Comparison of ENCODE assay signal across 8 cellular contexts in genomic region chrX:48540480-48540879, GRCh38. TPM values are rescaled to one million over a fixed set of nuclear protein-coding genes. Genes with fewer than 3 reads are reported as not detected.
DNase-seq lines count a peak whose midpoint lies in the region; ATAC-seq and TF ChIP-seq lines count a peak whose summit lies in the region.
"Had no signal": no experiment of that assay in that cellular context is flagged by ENCODE, and none has a peak within 500 bp of the region (broad histone marks: within the 10 kb centered on the region; RNA-seq: fewer than 3 reads in every experiment).

No MANE protein-coding gene starts in this region.

- H3K9ac ChIP-seq in fibroblast of lung (ENCODE audit: insufficient read depth, low read length): no peak overlapping the region

- no peak for ATAC-seq in HG03378 (IDR thresholded peaks at IDR 0.05; ENCODE audit: unreplicated experiment)

- peak overlapping the region; percentile 88 for H3K4me3 Mint-ChIP-seq in activated naive CD4-positive, alpha-beta T cell treated with anti-CD3 and anti-CD28 coated beads for 36 hours

- H3K4me1 ChIP-seq in fibroblast of lung (ENCODE audit: control insufficient read depth, extremely low read depth, insufficient read depth, low read length) (no peaks in the 10 kb centered on the region), tibial artery (peaks cover 0 to 7% (median 3%) of the 10 kb centered on the region in 4 donors)

- no peaks in the 10 kb centered on the region for H3K27me3 Mint-ChIP-seq in activated naive CD4-positive, alpha-beta T cell treated with anti-CD3 and anti-CD28 coated beads for 36 hours (ENCODE audit: low read depth)

- no peak for DNase-seq in activated naive CD4-positive, alpha-beta T cell treated with anti-CD3 and anti-CD28 coated beads for 36 hours
- DNase-seq in activated naive CD4-positive, alpha-beta T cell treated with Interleukin-2 at 50 U/mL for 16 hours: no peak
- DNase-seq in fibroblast of lung (ENCODE audit: low read depth in 2 of 2) (no peak), tibial artery (no peak), NCI-H1105 (lab: John Stamatoyannopoulos, UW) (no peak)
- DNase-seq: hippocampal formation, NCI-H1694 treated with DMSO at 0.1 percent for 48 hours had no signal

- H3K79me2 ChIP-seq in fibroblast of lung (ENCODE audit: control insufficient read depth, insufficient read depth, low read length): peaks cover 4% of the 10 kb centered on the region

- no peak overlapping the region for H2AFZ ChIP-seq in fibroblast of lung (ENCODE audit: low read length)

- H3K9me3 ChIP-seq in fibroblast of lung (ENCODE audit: control insufficient read depth, insufficient read depth, low read depth, low read length) (no peaks in the 10 kb centered on the region), tibial artery (no peaks in the 10 kb centered on the region)

- peaks cover 12% of the 10 kb centered on the region for H3K4me1 Mint-ChIP-seq in activated naive CD4-positive, alpha-beta T cell treated with anti-CD3 and anti-CD28 coated beads for 36 hours (ENCODE audit: low read depth)

- no peaks in the 10 kb centered on the region for H4K20me1 ChIP-seq in fibroblast of lung (ENCODE audit: control insufficient read depth, extremely low read depth, insufficient read depth, low read length)

- no peak overlapping the region for H3K27ac ChIP-seq in fibroblast of lung (ENCODE audit: insufficient read depth, low read length)
- H3K27ac ChIP-seq in tibial artery: peak overlapping the region; percentile 90 to 91

- CTCF ChIA-PET in activated naive CD4-positive, alpha-beta T cell treated with anti-CD3 and anti-CD28 coated beads for 36 hours (lab: Charles Lee): interaction anchor here (0.6 to 1.5 kb wide), 3 partner anchors 13 to 66 kb away, joined by 4 to 6 read pairs (median 5); no protein-coding TSS in a partner anchor

- H3K36me3 Mint-ChIP-seq in activated naive CD4-positive, alpha-beta T cell treated with anti-CD3 and anti-CD28 coated beads for 36 hours (ENCODE audit: low read depth): peaks cover 12% of the 10 kb centered on the region

- TF ChIP-seq CTCF in fibroblast of lung (conservative IDR thresholded peaks at IDR 0.05 in 1 of 2, IDR thresholded peaks at IDR 0.05 in 1 of 2; ENCODE audit: low read depth in 1 of 2, low read length in 2 of 2): no peak
- no peak for TF ChIP-seq CTCF in tibial artery (IDR thresholded peaks at IDR 0.05)

- intact Hi-C loops in activated naive CD4-positive, alpha-beta T cell treated with anti-CD3 and anti-CD28 coated beads for 36 hours (cut with micrococcal nuclease): no loop called here
- intact Hi-C loops in tibial artery (cut with DNase I; ENCODE audit: low total_unique reads): no loop called here

- peak overlapping the region; percentile 39 for H3K4me2 ChIP-seq in fibroblast of lung (ENCODE audit: extremely low read depth, insufficient read depth, low read length)

- peak overlapping the region; percentile 93 for H3K27ac Mint-ChIP-seq in activated naive CD4-positive, alpha-beta T cell treated with anti-CD3 and anti-CD28 coated beads for 36 hours

- peak overlapping the region; percentile 65 to 78 (median 67) for H3K4me3 ChIP-seq in fibroblast of lung (replicated peaks in 1 of 4; ENCODE audit: control extremely low read depth in 1 of 4, insufficient read depth in 1 of 4, low read depth in 3 of 4, low read length in 4 of 4)
- H3K4me3 ChIP-seq in tibial artery: peak overlapping the region; percentile 76 to 79

- no peaks in the 10 kb centered on the region for H3K27me3 ChIP-seq in fibroblast of lung (ENCODE audit: control insufficient read depth, insufficient read depth, low read length)
- H3K27me3 ChIP-seq in tibial artery: no peaks in the 10 kb centered on the region

- no peaks in the 10 kb centered on the region for H3K9me3 Mint-ChIP-seq in activated naive CD4-positive, alpha-beta T cell treated with anti-CD3 and anti-CD28 coated beads for 36 hours

- H3K36me3 ChIP-seq in fibroblast of lung (ENCODE audit: control insufficient read depth, insufficient read depth, low read length) (no peaks in the 10 kb centered on the region), tibial artery (peaks cover 0 to 17% (median 9%) of the 10 kb centered on the region in 3 donors)

RNA-seq across cellular contexts. Expression of gene TBC1D25, which starts 1.0 kb away (rescaled TPM):
- total RNA-seq in activated naive CD4-positive, alpha-beta T cell treated with anti-CD3 and anti-CD28 coated beads for 36 hours: 10 to 100 TPM; 10.6 to 11.1 TPM
- total RNA-seq in fibroblast of lung: 3.9 and 5.1 TPM in 2 replicates
- 8.5 and 9.4 TPM in 2 replicates for polyA plus RNA-seq in fibroblast of lung
- polyA plus RNA-seq in fibroblast of lung (2012): 12.2 and 13.6 TPM in 2 replicates
- 25.0 and 52.6 TPM in 2 replicates for polyA minus RNA-seq in fibroblast of lung (ENCODE audit: low replicate concordance)

RNA-seq across cellular contexts. Expression of gene EBP, which starts 18.9 kb away (rescaled TPM):
- total RNA-seq in activated naive CD4-positive, alpha-beta T cell treated with anti-CD3 and anti-CD28 coated beads for 36 hours: 100 to 1,000 TPM; 118 to 123 TPM
- 30.8 and 93.5 TPM in 2 replicates for total RNA-seq in fibroblast of lung
- 61.0 and 68.2 TPM in 2 replicates for polyA plus RNA-seq in fibroblast of lung
- 73.9 and 90.6 TPM in 2 replicates for polyA plus RNA-seq in fibroblast of lung (2012)
- 224 and 291 TPM in 2 replicates for polyA minus RNA-seq in fibroblast of lung (ENCODE audit: low replicate concordance)

RNA-seq across cellular contexts. Expression of gene PORCN, which starts 31.7 kb away (rescaled TPM):
- total RNA-seq in activated naive CD4-positive, alpha-beta T cell treated with anti-CD3 and anti-CD28 coated beads for 36 hours: 1 to 10 TPM; 5.2 to 5.6 TPM
- total RNA-seq in fibroblast of lung: 6.2 and 11.4 TPM in 2 replicates
- polyA plus RNA-seq in fibroblast of lung: 5.4 and 6.0 TPM in 2 replicates
- polyA plus RNA-seq in fibroblast of lung (2012): 7.1 and 9.9 TPM in 2 replicates
- polyA minus RNA-seq in fibroblast of lung (ENCODE audit: low replicate concordance): 29.7 and 53.0 TPM in 2 replicates

RNA-seq across cellular contexts. Expression of gene RBM3, which starts 33.8 kb away (rescaled TPM):
- total RNA-seq in activated naive CD4-positive, alpha-beta T cell treated with anti-CD3 and anti-CD28 coated beads for 36 hours: 100 to 1,000 TPM; 139 to 143 TPM
- 39.8 and 52.7 TPM in 2 replicates for total RNA-seq in fibroblast of lung
- polyA plus RNA-seq in fibroblast of lung: 422 and 464 TPM in 2 replicates
- polyA plus RNA-seq in fibroblast of lung (2012): 522 and 622 TPM in 2 replicates
- polyA minus RNA-seq in fibroblast of lung (ENCODE audit: low replicate concordance): 174 and 232 TPM in 2 replicates

RNA-seq across cellular contexts. Expression of gene WDR13, which starts 56.8 kb away (rescaled TPM):
- total RNA-seq in activated naive CD4-positive, alpha-beta T cell treated with anti-CD3 and anti-CD28 coated beads for 36 hours: 10 to 100 TPM; 37.0 to 40.1 TPM
- 98.4 and 99.7 TPM in 2 replicates for total RNA-seq in fibroblast of lung
- polyA plus RNA-seq in fibroblast of lung: 41.2 and 47.4 TPM in 2 replicates
- 129 and 139 TPM in 2 replicates for polyA plus RNA-seq in fibroblast of lung (2012)
- polyA minus RNA-seq in fibroblast of lung (ENCODE audit: low replicate concordance): 228 and 266 TPM in 2 replicates
